Comparison of ENCODE assay signal across 13 cellular contexts in genomic region chr12:57133916-57134315, GRCh38. TPM values are rescaled to one million over a fixed set of nuclear protein-coding genes. Genes with fewer than 3 reads are reported as not detected.
DNase-seq lines count a peak whose midpoint lies in the region; ATAC-seq and TF ChIP-seq lines count a peak whose summit lies in the region.
"Had no signal": no experiment of that assay in that cellular context is flagged by ENCODE, and none has a peak within 500 bp of the region (broad histone marks: within the 10 kb centered on the region; RNA-seq: fewer than 3 reads in every experiment).

No MANE protein-coding gene starts in this region.

- peaks cover 4% of the 10 kb centered on the region for H3K27me3 Mint-ChIP-seq in activated naive CD8-positive, alpha-beta T cell treated with anti-CD3 and anti-CD28 coated beads for 36 hours

- H3K9me3 Mint-ChIP-seq in activated naive CD8-positive, alpha-beta T cell treated with anti-CD3 and anti-CD28 coated beads for 36 hours = no peaks in the 10 kb centered on the region
- H3K9me3 Mint-ChIP-seq: central memory CD8-positive, alpha-beta T cell; naive B cell; T-helper 1 cell treated with Interleukin-12 subunit alpha and Interleukin-12 subunit beta and Interleukin-4 antibody, amounts not matched to agents 30 μg/mL and 1 μg/mL, for 36 hours had no signal

- intact Hi-C loops in Right ventricle myocardium inferior (cut with DNase I) = no loop called here
- intact Hi-C loops in cardiac septum (cut with DNase I) = no loop called here
- intact Hi-C loops in left ventricle myocardium superior (cut with micrococcal nuclease) = no loop called here
- intact Hi-C loops in posterior vena cava (cut with DNase I) = no loop called here

- H3K27ac Mint-ChIP-seq in activated naive CD8-positive, alpha-beta T cell treated with anti-CD3 and anti-CD28 coated beads for 36 hours = no peak overlapping the region
- H3K27ac Mint-ChIP-seq: T-helper 1 cell treated with Interleukin-12 subunit alpha and Interleukin-12 subunit beta and Interleukin-4 antibody, amounts not matched to agents 30 μg/mL and 1 μg/mL, for 36 hours had no signal

- peaks cover 14% of the 10 kb centered on the region for H3K4me1 Mint-ChIP-seq in activated naive CD8-positive, alpha-beta T cell treated with anti-CD3 and anti-CD28 coated beads for 36 hours
- H3K4me1 Mint-ChIP-seq: central memory CD8-positive, alpha-beta T cell had no signal

- ATAC-seq in Right ventricle myocardium inferior (peak; percentile 66), left ventricle myocardium superior (peak; percentile 65), SK-N-SH treated with all-trans-retinoic acid at 6 μM for 48 hours (no peak)

- H3K36me3 Mint-ChIP-seq in activated naive CD8-positive, alpha-beta T cell treated with anti-CD3 and anti-CD28 coated beads for 36 hours = no peaks in the 10 kb centered on the region
- H3K36me3 Mint-ChIP-seq: naive B cell had no signal

- no peak overlapping the region for H3K4me3 Mint-ChIP-seq in activated naive CD8-positive, alpha-beta T cell treated with anti-CD3 and anti-CD28 coated beads for 36 hours
- H3K4me3 Mint-ChIP-seq: central memory CD8-positive, alpha-beta T cell; T-helper 1 cell treated with Interleukin-12 subunit alpha and Interleukin-12 subunit beta and Interleukin-4 antibody, amounts not matched to agents 30 μg/mL and 1 μg/mL, for 36 hours had no signal

- no peak for DNase-seq in Right ventricle myocardium inferior (ENCODE audit: missing footprints)
- no peak for DNase-seq in cardiac septum (ENCODE audit: low spot score)
- peak; percentile 80 for DNase-seq in left ventricle myocardium superior
- peak; percentile 84 for DNase-seq in posterior vena cava (ENCODE audit: low spot score)
- DNase-seq in activated naive CD8-positive, alpha-beta T cell treated with anti-CD3 and anti-CD28 coated beads for 36 hours = no peak
- no peak for DNase-seq in DMS 273 (lab: John Stamatoyannopoulos, UW; ENCODE audit: unreplicated experiment)
- DNase-seq in activated CD4-positive, alpha-beta T cell treated with anti-CD3 and anti-CD28 coated beads for 48 hours = no peak
- DNase-seq: MV-4-11, naive B cell had no signal

TF ChIP-seq in SK-N-SH treated with all-trans-retinoic acid at 6 μM for 48 hours, 23 proteins besides CTCF, POLR2A, EP300 and RAD21:
- no peak for TF ChIP-seq TSHZ2 (CRISPR knock-in tag; IDR thresholded peaks at IDR 0.05)
- no peak for TF ChIP-seq ZFP3 (CRISPR knock-in tag; IDR thresholded peaks at IDR 0.05)
- TF ChIP-seq ZNF565 (CRISPR knock-in tag; conservative IDR thresholded peaks at IDR 0.05; ENCODE audit: low read depth) = no peak
- no peak for TF ChIP-seq GLIS3 (CRISPR knock-in tag; IDR thresholded peaks at IDR 0.05)
- TF ChIP-seq BACH2 (CRISPR knock-in tag; IDR thresholded peaks at IDR 0.05; ENCODE audit: borderline replicate concordance) = no peak
- TF ChIP-seq ESRRG (CRISPR knock-in tag; IDR thresholded peaks at IDR 0.05) = no peak
- TF ChIP-seq PPARA (CRISPR knock-in tag; IDR thresholded peaks at IDR 0.05; ENCODE audit: borderline replicate concordance) = no peak
- TF ChIP-seq ZFP30 (CRISPR knock-in tag; IDR thresholded peaks at IDR 0.05) = no peak
- TF ChIP-seq ISL1 (CRISPR knock-in tag; IDR thresholded peaks at IDR 0.05) = no peak
- TF ChIP-seq ARNTL (CRISPR knock-in tag; IDR thresholded peaks at IDR 0.05; ENCODE audit: borderline replicate concordance, low read depth) = no peak
- TF ChIP-seq SNAI2 (CRISPR knock-in tag; IDR thresholded peaks at IDR 0.05) = no peak
- TF ChIP-seq ZNF8 (CRISPR knock-in tag; IDR thresholded peaks at IDR 0.05) = no peak

RNA-seq across cellular contexts. Expression of gene LRP1, which starts 5.6 kb away (rescaled TPM):
- total RNA-seq in Right ventricle myocardium inferior (143 TPM), cardiac septum (103 TPM), left ventricle myocardium superior (108 TPM), posterior vena cava (100 to 1,000 TPM; 465 to 757 TPM)
- total RNA-seq in activated naive CD8-positive, alpha-beta T cell treated with anti-CD3 and anti-CD28 coated beads for 36 hours = 1 to 10 TPM; 1.3 to 2.0 TPM

RNA-seq across cellular contexts. Expression of gene LRP1-AS, which starts 13.5 kb away (rescaled TPM):
- not detected for total RNA-seq in Right ventricle myocardium inferior
- total RNA-seq in cardiac septum = not detected
- not detected for total RNA-seq in left ventricle myocardium superior
- not detected for total RNA-seq in posterior vena cava
- total RNA-seq in activated naive CD8-positive, alpha-beta T cell treated with anti-CD3 and anti-CD28 coated beads for 36 hours = not detected
- total RNA-seq: A172 had no signal

RNA-seq across cellular contexts. Expression of gene STAT6, which starts 22.8 kb away (rescaled TPM):
- total RNA-seq in Right ventricle myocardium inferior (58.3 TPM), cardiac septum (42.1 TPM), left ventricle myocardium superior (46.1 TPM), posterior vena cava (100 to 1,000 TPM; 162 to 201 TPM)
- total RNA-seq in activated naive CD8-positive, alpha-beta T cell treated with anti-CD3 and anti-CD28 coated beads for 36 hours = 100 to 1,000 TPM; 256 to 259 TPM

RNA-seq across cellular contexts. Expression of gene NAB2, which starts 45.0 kb away (rescaled TPM):
- total RNA-seq in Right ventricle myocardium inferior (9.8 TPM), cardiac septum (37.9 TPM), left ventricle myocardium superior (10.9 TPM), posterior vena cava (10 to 100 TPM; 27.0 to 36.3 TPM)
- total RNA-seq in activated naive CD8-positive, alpha-beta T cell treated with anti-CD3 and anti-CD28 coated beads for 36 hours = 10 to 100 TPM; 47.2 to 48.0 TPM

RNA-seq across cellular contexts. Expression of gene NEMP1, which starts 55.3 kb away (rescaled TPM):
- total RNA-seq in Right ventricle myocardium inferior = 3.3 TPM
- 2.4 TPM for total RNA-seq in cardiac septum
- 3.7 TPM for total RNA-seq in left ventricle myocardium superior
- 10 to 100 TPM in 1 of 2 donors, 1 to 10 TPM in 1; 8.8 to 12.4 TPM for total RNA-seq in posterior vena cava
- total RNA-seq in activated naive CD8-positive, alpha-beta T cell treated with anti-CD3 and anti-CD28 coated beads for 36 hours = 10 to 100 TPM; 50.5 to 51.2 TPM

Comparison
In these comparisons a context has a peak if more than half of its experiments do, and no peak if none do; other contexts are left out.
1. DNase-seq: peak in left ventricle myocardium superior (single experiment) and posterior vena cava (single experiment); none in Right ventricle myocardium inferior (single experiment), cardiac septum (single experiment), activated naive CD8-positive, alpha-beta T cell treated with anti-CD3 and anti-CD28 coated beads for 36 hours (single experiment), DMS 273 (single experiment) and activated CD4-positive, alpha-beta T cell treated with anti-CD3 and anti-CD28 coated beads for 48 hours (single experiment).
2. RNA of gene LRP1, which starts 5.6 kb away (total RNA-seq): 465 to 757 TPM in posterior vena cava, 143 TPM in Right ventricle myocardium inferior (single experiment), 108 TPM in left ventricle myocardium superior (single experiment) and 103 TPM in cardiac septum (single experiment); 1.3 to 2.0 TPM in activated naive CD8-positive, alpha-beta T cell treated with anti-CD3 and anti-CD28 coated beads for 36 hours; every median in the first group is over 10 times any median in the second.